Comparison of ENCODE assay signal across 16 cellular contexts in genomic region chr11:45518853-45519545, GRCh38.
"Had no signal": no experiment of that assay in that cellular context is flagged by ENCODE, and none has a peak within 500 bp of the region (broad histone marks: within the 10 kb centered on the region; RNA-seq: fewer than 3 reads in every experiment).

No MANE protein-coding gene starts in this region.

- H3K27ac Mint-ChIP-seq: activated CD4-positive, alpha-beta T cell treated with anti-CD3 and anti-CD28 coated beads, Interleukin-2, amount 10 ng/mL, durations not matched to agents 24 days and 14 days; activated CD8-positive, alpha-beta T cell treated with anti-CD3 and anti-CD28 coated beads, Interleukin-2, amount 10 ng/mL, durations not matched to agents 7 days and 5 days; activated naive CD8-positive, alpha-beta T cell treated with anti-CD3 and anti-CD28 coated beads, Interleukin-2, amount 10 ng/mL, durations not matched to agents 7 days and 5 days; natural killer cell; stimulated activated naive B cell treated with anti-CD40 and anti-IgM and Interleukin-4, amounts not matched to agents 10 μg/mL and 1 μg/mL and 100 μg/mL, for 72 hours had no signal

- H3K9me3 Mint-ChIP-seq: natural killer cell had no signal

- H3K27me3 ChIP-seq: hepatocyte, left lung, tibial artery, vagina had no signal

- H3K4me3 ChIP-seq: hepatocyte, left lung, tibial artery, vagina had no signal

- H3K4me1 ChIP-seq: left lung, tibial artery, vagina had no signal

- H3K36me3 Mint-ChIP-seq: activated naive CD8-positive, alpha-beta T cell treated with anti-CD3 and anti-CD28 coated beads, Interleukin-2, amount 10 ng/mL, durations not matched to agents 7 days and 5 days; natural killer cell; stimulated activated naive B cell treated with anti-CD40 and anti-IgM and Interleukin-4, amounts not matched to agents 10 μg/mL and 1 μg/mL and 100 μg/mL, for 72 hours had no signal

- H3K27me3 Mint-ChIP-seq: activated CD4-positive, alpha-beta T cell treated with anti-CD3 and anti-CD28 coated beads, Interleukin-2, amount 10 ng/mL, durations not matched to agents 24 days and 14 days; activated naive CD8-positive, alpha-beta T cell treated with anti-CD3 and anti-CD28 coated beads, Interleukin-2, amount 10 ng/mL, durations not matched to agents 7 days and 5 days; stimulated activated naive B cell treated with anti-CD40 and anti-IgM and Interleukin-4, amounts not matched to agents 10 μg/mL and 1 μg/mL and 100 μg/mL, for 72 hours had no signal

- ATAC-seq: activated CD8-positive, alpha-beta T cell treated with anti-CD3 and anti-CD28 coated beads, Interleukin-2, amount 10 ng/mL, durations not matched to agents 7 days and 5 days; left lung; natural killer cell; stimulated activated naive B cell treated with anti-CD40 and anti-IgM and Interleukin-4, amounts not matched to agents 10 μg/mL and 1 μg/mL and 100 μg/mL, for 72 hours had no signal

- H3K9me3 ChIP-seq: left lung, vagina had no signal

- DNase-seq: activated CD4-positive, alpha-beta T cell treated with anti-CD3 and anti-CD28 coated beads, Interleukin-2, amount 10 ng/mL, durations not matched to agents 24 days and 14 days; activated CD4-positive, CD25-positive, alpha-beta regulatory T cell; activated CD8-positive, alpha-beta T cell treated with anti-CD3 and anti-CD28 coated beads, Interleukin-2, amount 10 ng/mL, durations not matched to agents 7 days and 5 days; activated naive CD4-positive, alpha-beta T cell; activated naive CD8-positive, alpha-beta T cell treated with anti-CD3 and anti-CD28 coated beads, Interleukin-2, amount 10 ng/mL, durations not matched to agents 7 days and 5 days; erythroblast; kidney; left lung; mammary epithelial cell; natural killer cell; posterior cingulate gyrus; stimulated activated CD4-positive, alpha-beta T cell treated with anti-CD3 and anti-CD28 coated beads, Interleukin-2, amount 100 ng/mL, for 48 hours; stimulated activated naive B cell treated with anti-CD40 and anti-IgM and Interleukin-4, amounts not matched to agents 10 μg/mL and 1 μg/mL and 100 μg/mL, for 72 hours had no signal

- H3K27ac ChIP-seq: hepatocyte, left lung, tibial artery, vagina had no signal

- H3K4me1 Mint-ChIP-seq: activated CD4-positive, alpha-beta T cell treated with anti-CD3 and anti-CD28 coated beads, Interleukin-2, amount 10 ng/mL, durations not matched to agents 24 days and 14 days; activated naive CD8-positive, alpha-beta T cell treated with anti-CD3 and anti-CD28 coated beads, Interleukin-2, amount 10 ng/mL, durations not matched to agents 7 days and 5 days; natural killer cell; stimulated activated naive B cell treated with anti-CD40 and anti-IgM and Interleukin-4, amounts not matched to agents 10 μg/mL and 1 μg/mL and 100 μg/mL, for 72 hours had no signal

- H3K36me3 ChIP-seq: left lung, tibial artery, vagina had no signal

- H3K4me3 Mint-ChIP-seq: activated CD4-positive, alpha-beta T cell treated with anti-CD3 and anti-CD28 coated beads, Interleukin-2, amount 10 ng/mL, durations not matched to agents 24 days and 14 days; activated CD8-positive, alpha-beta T cell treated with anti-CD3 and anti-CD28 coated beads, Interleukin-2, amount 10 ng/mL, durations not matched to agents 7 days and 5 days; activated naive CD8-positive, alpha-beta T cell treated with anti-CD3 and anti-CD28 coated beads, Interleukin-2, amount 10 ng/mL, durations not matched to agents 7 days and 5 days; natural killer cell; stimulated activated naive B cell treated with anti-CD40 and anti-IgM and Interleukin-4, amounts not matched to agents 10 μg/mL and 1 μg/mL and 100 μg/mL, for 72 hours had no signal
